ENCODE assay signal across 7 cellular contexts in the genomic region with DNA sequence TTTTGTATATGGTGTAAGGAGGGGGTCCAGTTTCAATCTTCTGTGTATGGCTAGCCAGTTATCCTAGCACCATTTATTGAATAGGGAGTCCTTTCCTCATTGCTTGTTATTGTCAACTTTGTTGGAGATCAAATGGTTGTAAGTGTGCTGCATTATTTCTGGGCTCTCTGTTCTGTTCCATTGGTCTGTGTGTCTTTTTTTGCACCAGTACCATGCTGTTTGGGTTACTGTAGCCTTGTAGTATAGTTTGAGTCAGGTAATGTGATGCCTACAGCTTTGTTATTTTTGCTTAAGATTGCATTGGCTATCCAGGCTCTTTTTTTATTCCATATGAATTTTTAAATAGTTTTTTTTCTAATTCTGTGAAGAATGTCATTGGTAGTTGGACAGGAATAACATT.
A peak's percentile ranks its signal among the peaks of the same experiment; 100 is the strongest.
DNase-seq lines count a peak whose midpoint lies in the region; ATAC-seq and TF ChIP-seq lines count a peak whose summit lies in the region.
"Not testable (repeated sequence)": the region's sequence is repeated elsewhere in the genome, so short reads cannot be mapped to it uniquely, and the experiment has no call there.

No MANE protein-coding gene starts in this region.

- H3K27me3 Mint-ChIP-seq in CD4-positive, alpha-beta memory T cell; activated T-cell treated with anti-CD3 and anti-CD28 coated beads, Interleukin-2, amount 50 U/mL, for 72 hours (ENCODE audit: low read depth); activated naive CD8-positive, alpha-beta T cell treated with anti-CD3 and anti-CD28 coated beads, Interleukin-2, amount 50 U/mL, for 24 hours; natural killer cell (ENCODE audit: low read depth in 2 of 2); stimulated activated naive CD8-positive, alpha-beta T cell treated with anti-CD3 and anti-CD28 coated beads, Interleukin-15, Interleukin-2, amounts not matched to agents 100 ng/mL and 50 ng/mL, for 24 hours: not testable (repeated sequence)

- H3K4me3 ChIP-seq in CD4-positive, alpha-beta memory T cell (ENCODE audit: low read length in 2 of 2); HEK293 (ENCODE audit: low read depth, low read length); esophagus muscularis mucosa: not testable (repeated sequence)

- H3K36me3 ChIP-seq in CD4-positive, alpha-beta memory T cell (ENCODE audit: insufficient read depth, low read length), result peaks cover 18% of the 10 kb centered on the region
- H3K36me3 ChIP-seq in HEK293 (ENCODE audit: control insufficient read depth in 2 of 2, insufficient read depth in 1 of 2, low read length in 2 of 2), result not testable (repeated sequence)
- peaks cover 6 to 35% (median 19%) of the 10 kb centered on the region in 4 donors for H3K36me3 ChIP-seq in esophagus muscularis mucosa

- TF ChIP-seq CTCF in HEK293 (tag by site-specific recombination; IDR thresholded peaks at IDR 0.05); esophagus muscularis mucosa (IDR thresholded peaks at IDR 0.05); natural killer cell (IDR thresholded peaks at IDR 0.05): not testable (repeated sequence)

- TF ChIP-seq POLR2A in esophagus muscularis mucosa (IDR thresholded peaks at IDR 0.05; ENCODE audit: low read depth), result not testable (repeated sequence)

- peaks cover 72 to 83% of the 10 kb centered on the region in 2 donors for H3K36me3 Mint-ChIP-seq in CD4-positive, alpha-beta memory T cell
- peaks cover 15 to 46% of the 10 kb centered on the region in 2 donors for H3K36me3 Mint-ChIP-seq in activated T-cell treated with anti-CD3 and anti-CD28 coated beads, Interleukin-2, amount 50 U/mL, for 72 hours (ENCODE audit: insufficient read depth in 2 of 2)
- H3K36me3 Mint-ChIP-seq in activated naive CD8-positive, alpha-beta T cell treated with anti-CD3 and anti-CD28 coated beads, Interleukin-2, amount 50 U/mL, for 24 hours (ENCODE audit: low read depth), result peaks cover 70% of the 10 kb centered on the region
- H3K36me3 Mint-ChIP-seq in natural killer cell, result not testable (repeated sequence)
- H3K36me3 Mint-ChIP-seq in stimulated activated naive CD8-positive, alpha-beta T cell treated with anti-CD3 and anti-CD28 coated beads, Interleukin-15, Interleukin-2, amounts not matched to agents 100 ng/mL and 50 ng/mL, for 24 hours (ENCODE audit: low read depth), result peaks cover 78% of the 10 kb centered on the region

- not testable (repeated sequence) for H3K27me3 ChIP-seq in CD4-positive, alpha-beta memory T cell (ENCODE audit: insufficient read depth, low read length); esophagus muscularis mucosa

- not testable (repeated sequence) for ATAC-seq in activated T-cell treated with anti-CD3 and anti-CD28 coated beads, Interleukin-2, amount 50 U/mL, for 72 hours (replicated peaks in 1 of 2); activated naive CD8-positive, alpha-beta T cell treated with anti-CD3 and anti-CD28 coated beads, Interleukin-2, amount 50 U/mL, for 24 hours; natural killer cell

- H3K27ac ChIP-seq in CD4-positive, alpha-beta memory T cell (ENCODE audit: low read depth, low read length); HEK293 (ENCODE audit: extremely low read depth, low read depth, low read length): not testable (repeated sequence)
- H3K27ac ChIP-seq in esophagus muscularis mucosa (replicated peaks in 1 of 4), result peak overlapping the region in 3 of 4 donors; percentile 22 to 60 (median 42)

- H3K27ac Mint-ChIP-seq in CD4-positive, alpha-beta memory T cell, result peak overlapping the region in 5 of 7 donors; percentile 3 to 87 (median 80)
- peak overlapping the region; percentile 88 for H3K27ac Mint-ChIP-seq in activated T-cell treated with anti-CD3 and anti-CD28 coated beads, Interleukin-2, amount 50 U/mL, for 72 hours
- H3K27ac Mint-ChIP-seq in activated naive CD8-positive, alpha-beta T cell treated with anti-CD3 and anti-CD28 coated beads, Interleukin-2, amount 50 U/mL, for 24 hours, result peak overlapping the region; percentile 13
- peak overlapping the region; percentile 83 to 85 for H3K27ac Mint-ChIP-seq in natural killer cell
- peak overlapping the region; percentile 56 for H3K27ac Mint-ChIP-seq in stimulated activated naive CD8-positive, alpha-beta T cell treated with anti-CD3 and anti-CD28 coated beads, Interleukin-15, Interleukin-2, amounts not matched to agents 100 ng/mL and 50 ng/mL, for 24 hours

- H3K4me1 ChIP-seq in CD4-positive, alpha-beta memory T cell (ENCODE audit: insufficient read depth, low read length), result peaks cover 61% of the 10 kb centered on the region
- H3K4me1 ChIP-seq in HEK293 (ENCODE audit: control insufficient read depth, insufficient read depth, low read length), result not testable (repeated sequence)
- H3K4me1 ChIP-seq in esophagus muscularis mucosa, result peaks cover 34 to 65% (median 49%) of the 10 kb centered on the region in 4 donors

- peaks cover 49 to 68% (median 62%) of the 10 kb centered on the region in 4 donors for H3K4me1 Mint-ChIP-seq in CD4-positive, alpha-beta memory T cell
- peaks cover 63% of the 10 kb centered on the region for H3K4me1 Mint-ChIP-seq in activated T-cell treated with anti-CD3 and anti-CD28 coated beads, Interleukin-2, amount 50 U/mL, for 72 hours (ENCODE audit: low read depth)
- peaks cover 59% of the 10 kb centered on the region for H3K4me1 Mint-ChIP-seq in activated naive CD8-positive, alpha-beta T cell treated with anti-CD3 and anti-CD28 coated beads, Interleukin-2, amount 50 U/mL, for 24 hours
- H3K4me1 Mint-ChIP-seq in natural killer cell, result peaks cover 66 to 75% of the 10 kb centered on the region in 2 donors
- peaks cover 65% of the 10 kb centered on the region for H3K4me1 Mint-ChIP-seq in stimulated activated naive CD8-positive, alpha-beta T cell treated with anti-CD3 and anti-CD28 coated beads, Interleukin-15, Interleukin-2, amounts not matched to agents 100 ng/mL and 50 ng/mL, for 24 hours (ENCODE audit: low read depth)

- CTCF ChIA-PET in CD4-positive, alpha-beta memory T cell (lab: Charles Lee; ENCODE audit: partially characterized antibody), result interaction anchor here (0.6 to 2.0 kb wide), 3 partner anchors 11 to 457 kb away, joined by 3 to 4 read pairs (median 4); no protein-coding TSS in a partner anchor
- CTCF ChIA-PET in HEK293 (lab: Yijun Ruan, JAX), result not testable (repeated sequence)

- DNase-seq in CD4-positive, alpha-beta memory T cell; activated T-cell treated with anti-CD3 and anti-CD28 coated beads, Interleukin-2, amount 50 U/mL, for 72 hours; activated naive CD8-positive, alpha-beta T cell treated with anti-CD3 and anti-CD28 coated beads, Interleukin-2, amount 50 U/mL, for 24 hours; esophagus muscularis mucosa (ENCODE audit: extremely low spot score); natural killer cell: not testable (repeated sequence)

- peaks cover 3 to 15% (median 5%) of the 10 kb centered on the region in 8 donors for H3K9me3 Mint-ChIP-seq in CD4-positive, alpha-beta memory T cell
- H3K9me3 Mint-ChIP-seq in activated T-cell treated with anti-CD3 and anti-CD28 coated beads, Interleukin-2, amount 50 U/mL, for 72 hours; natural killer cell; stimulated activated naive CD8-positive, alpha-beta T cell treated with anti-CD3 and anti-CD28 coated beads, Interleukin-15, Interleukin-2, amounts not matched to agents 100 ng/mL and 50 ng/mL, for 24 hours: not testable (repeated sequence)
- peaks cover 18% of the 10 kb centered on the region for H3K9me3 Mint-ChIP-seq in activated naive CD8-positive, alpha-beta T cell treated with anti-CD3 and anti-CD28 coated beads, Interleukin-2, amount 50 U/mL, for 24 hours

- intact Hi-C loops in CD4-positive, alpha-beta memory T cell (cut with micrococcal nuclease); esophagus muscularis mucosa (cut with DNase I): not testable (repeated sequence)
- intact Hi-C loops in natural killer cell (cut with micrococcal nuclease), result loop anchor here (5.0 kb wide), 1 partner anchor 33 kb away; no protein-coding TSS in a partner anchor

- peak overlapping the region in 6 of 8 donors; percentile 36 to 63 (median 54) for H3K4me3 Mint-ChIP-seq in CD4-positive, alpha-beta memory T cell
- not testable (repeated sequence) for H3K4me3 Mint-ChIP-seq in activated T-cell treated with anti-CD3 and anti-CD28 coated beads, Interleukin-2, amount 50 U/mL, for 72 hours; activated naive CD8-positive, alpha-beta T cell treated with anti-CD3 and anti-CD28 coated beads, Interleukin-2, amount 50 U/mL, for 24 hours; natural killer cell; stimulated activated naive CD8-positive, alpha-beta T cell treated with anti-CD3 and anti-CD28 coated beads, Interleukin-15, Interleukin-2, amounts not matched to agents 100 ng/mL and 50 ng/mL, for 24 hours

- TF ChIP-seq EP300 in esophagus muscularis mucosa (IDR thresholded peaks at IDR 0.05), result not testable (repeated sequence)

- POLR2A ChIA-PET in CD4-positive, alpha-beta memory T cell (lab: Charles Lee; ENCODE audit: partially characterized antibody); HEK293 (lab: Yijun Ruan, JAX): not testable (repeated sequence)

- not testable (repeated sequence) for H3K9me3 ChIP-seq in CD4-positive, alpha-beta memory T cell (ENCODE audit: control insufficient read depth in 1 of 2, low read length in 2 of 2); HEK293 (ENCODE audit: control insufficient read depth, insufficient read depth, low read depth, low read length); esophagus muscularis mucosa

TF ChIP-seq in HEK293, 187 proteins besides CTCF, POLR2A, EP300 and RAD21:
- TF ChIP-seq SETDB1 (IDR thresholded peaks at IDR 0.05; ENCODE audit: insufficient read length, low read length), result peak; percentile 63
TF ChIP-seq in HEK293: peak in this region for 1; not testable (repeated sequence) for 186.

Comparison
In these comparisons a context has a peak if more than half of its experiments do, and no peak if none do; other contexts are left out.
1. H3K27ac Mint-ChIP-seq: peak in every context shown above with its lines; median percentile 88 in activated T-cell treated with anti-CD3 and anti-CD28 coated beads, Interleukin-2, amount 50 U/mL, for 72 hours; 84 in natural killer cell; 80 in CD4-positive, alpha-beta memory T cell; 56 in stimulated activated naive CD8-positive, alpha-beta T cell treated with anti-CD3 and anti-CD28 coated beads, Interleukin-15, Interleukin-2, amounts not matched to agents 100 ng/mL and 50 ng/mL, for 24 hours; 13 in activated naive CD8-positive, alpha-beta T cell treated with anti-CD3 and anti-CD28 coated beads, Interleukin-2, amount 50 U/mL, for 24 hours.